9 cellular contexts compared by ENCODE assay signal in the genomic region with DNA sequence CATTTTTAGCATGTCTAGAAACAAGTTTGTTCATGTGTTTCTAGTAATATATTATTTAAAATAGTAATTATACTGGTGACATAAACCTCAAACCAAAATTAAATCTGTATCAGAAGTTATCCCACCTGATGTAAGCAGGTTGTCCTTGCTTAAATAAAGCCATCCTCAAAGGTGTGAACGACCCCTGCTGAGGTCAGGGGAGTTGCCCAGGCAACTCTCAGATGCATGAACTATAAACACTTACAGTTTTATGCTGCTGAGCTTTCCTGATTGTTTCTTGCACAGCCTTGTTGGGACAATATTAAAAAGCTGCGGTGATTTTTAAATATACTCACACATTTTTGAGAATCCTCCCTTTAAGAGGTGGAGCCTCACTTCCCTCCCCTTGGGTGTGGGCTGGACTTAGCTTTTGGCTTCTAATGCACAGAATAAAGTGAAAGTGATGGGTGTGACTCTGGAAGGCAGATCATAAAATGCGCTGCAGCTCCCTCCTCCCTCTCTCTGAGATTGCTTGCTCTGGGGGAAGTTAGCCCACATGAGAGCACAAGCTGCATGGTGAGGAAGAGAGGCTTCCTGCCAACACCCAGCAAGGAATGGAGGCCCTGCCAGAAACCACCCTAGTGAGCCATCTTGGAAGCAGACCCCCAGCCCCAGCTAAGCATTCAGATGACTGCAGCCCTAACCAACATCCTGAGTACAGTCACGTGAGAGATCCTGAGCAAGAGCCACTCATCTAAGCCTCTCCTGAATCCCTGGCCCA.
DNase-seq lines count a peak whose midpoint lies in the region; ATAC-seq, FAIRE-seq and TF ChIP-seq lines count a peak whose summit lies in the region.
"Had no signal": no experiment of that assay in that cellular context is flagged by ENCODE, and none has a peak within 500 bp of the region (broad histone marks: within the 10 kb centered on the region; RNA-seq: fewer than 3 reads in every experiment).

No MANE protein-coding gene starts in this region.

- DNase-seq in GM12891 (ENCODE audit: insufficient read length, low spot score) = peak; percentile 23
- peak; percentile 43 for DNase-seq in HEK293T (ENCODE audit: extremely low spot score)
- DNase-seq in NCI-H146 treated with DMSO at 0.1 percent for 48 hours (lab: John Stamatoyannopoulos, UW; ENCODE audit: unreplicated experiment) = peak; percentile 10
- peak; percentile 43 for DNase-seq in activated CD8-positive, alpha-beta memory T cell treated with anti-CD3 and anti-CD28 coated beads, Interleukin-2, amount 10 ng/mL, durations not matched to agents 7 days and 5 days
- DNase-seq in fibroblast of the aortic adventitia (ENCODE audit: low read depth) = peak; percentile 97
- no peak for DNase-seq in T-helper 9 cell

- H3K4me2 ChIP-seq in skeletal muscle satellite cell (ENCODE audit: low read length) = peak overlapping the region; percentile 76

- no peak overlapping the region for H3K4me3 Mint-ChIP-seq in activated CD8-positive, alpha-beta memory T cell treated with anti-CD3 and anti-CD28 coated beads, Interleukin-2, amount 10 ng/mL, durations not matched to agents 7 days and 5 days

- H3K4me1 Mint-ChIP-seq in activated CD8-positive, alpha-beta memory T cell treated with anti-CD3 and anti-CD28 coated beads, Interleukin-2, amount 10 ng/mL, durations not matched to agents 7 days and 5 days = peaks cover 7% of the 10 kb centered on the region

- H3K36me3 ChIP-seq in skeletal muscle satellite cell (ENCODE audit: insufficient read depth, low read length) = no peaks in the 10 kb centered on the region
- H3K36me3 ChIP-seq: gastrocnemius medialis had no signal

- no peaks in the 10 kb centered on the region for H3K27me3 Mint-ChIP-seq in activated CD8-positive, alpha-beta memory T cell treated with anti-CD3 and anti-CD28 coated beads, Interleukin-2, amount 10 ng/mL, durations not matched to agents 7 days and 5 days

- FAIRE-seq in GM12891 (lab: Jason Lieb, UNC) = peak; percentile 67

- no peaks in the 10 kb centered on the region for H3K27me3 ChIP-seq in skeletal muscle satellite cell (ENCODE audit: control insufficient read depth, insufficient read depth, low read length)
- H3K27me3 ChIP-seq: gastrocnemius medialis had no signal

- H3K36me3 Mint-ChIP-seq in activated CD8-positive, alpha-beta memory T cell treated with anti-CD3 and anti-CD28 coated beads, Interleukin-2, amount 10 ng/mL, durations not matched to agents 7 days and 5 days = no peaks in the 10 kb centered on the region

- POLR2A ChIA-PET in HEK293T (lab: Yijun Ruan, JAX) = interaction anchor here (0.6 to 0.9 kb wide), 3 partner anchors 9 to 153 kb away, joined by 3 to 4 read pairs (median 3); a partner anchor contains a TSS

- H3K9me3 Mint-ChIP-seq in activated CD8-positive, alpha-beta memory T cell treated with anti-CD3 and anti-CD28 coated beads, Interleukin-2, amount 10 ng/mL, durations not matched to agents 7 days and 5 days (ENCODE audit: low read depth) = no peaks in the 10 kb centered on the region

- peaks cover 11% of the 10 kb centered on the region for H3K4me1 ChIP-seq in skeletal muscle satellite cell (ENCODE audit: control insufficient read depth, insufficient read depth, low read length)
- H3K4me1 ChIP-seq: gastrocnemius medialis had no signal

- no peak overlapping the region for H3K27ac Mint-ChIP-seq in activated CD8-positive, alpha-beta memory T cell treated with anti-CD3 and anti-CD28 coated beads, Interleukin-2, amount 10 ng/mL, durations not matched to agents 7 days and 5 days

- CTCF ChIA-PET in HEK293T (lab: Yijun Ruan, JAX) = no interaction called here
- CTCF ChIA-PET in activated CD8-positive, alpha-beta memory T cell treated with anti-CD3 and anti-CD28 coated beads, Interleukin-2, amount 10 ng/mL, durations not matched to agents 7 days and 5 days (lab: Charles Lee) = no interaction called here

- no peak overlapping the region for H3K9ac ChIP-seq in skeletal muscle satellite cell (ENCODE audit: low read depth, low read length)

- H3K4me3 ChIP-seq in fibroblast of the aortic adventitia (ENCODE audit: low read depth, low read length) = peak overlapping the region; percentile 41
- peak overlapping the region; percentile 43 for H3K4me3 ChIP-seq in skeletal muscle satellite cell (ENCODE audit: low read length)
- H3K4me3 ChIP-seq: gastrocnemius medialis had no signal

- no peak for TF ChIP-seq CTCF in fibroblast of the aortic adventitia (IDR thresholded peaks at IDR 0.05; ENCODE audit: insufficient read depth, low read length)

- no peak for TF ChIP-seq POLR2A in GM12891 (IDR thresholded peaks at IDR 0.05; ENCODE audit: low read depth, low read length)

- H3K9me3 ChIP-seq in skeletal muscle satellite cell (replicated peaks; ENCODE audit: low read length) = no peaks in the 10 kb centered on the region
- H3K9me3 ChIP-seq: gastrocnemius medialis had no signal

- peak; percentile 68 for ATAC-seq in activated CD8-positive, alpha-beta memory T cell treated with anti-CD3 and anti-CD28 coated beads, Interleukin-2, amount 10 ng/mL, durations not matched to agents 7 days and 5 days
- no peak for ATAC-seq in HG02678 (IDR thresholded peaks at IDR 0.05; ENCODE audit: unreplicated experiment)

TF ChIP-seq in GM12891, 5 proteins besides CTCF, POLR2A, EP300 and RAD21:
- TF ChIP-seq TAF1 (IDR thresholded peaks at IDR 0.05; ENCODE audit: low read depth, low read length) (no peak), SPI1 (IDR thresholded peaks at IDR 0.05; ENCODE audit: low read depth, low read length) (peak; percentile 24; the same call in 1 of the 2 replicates), POU2F2 (IDR thresholded peaks at IDR 0.05; ENCODE audit: low read depth, low read length) (no peak)

TF ChIP-seq in HEK293T, 16 proteins besides CTCF, POLR2A, EP300 and RAD21:
- TF ChIP-seq FOXM1 (IDR thresholded peaks at IDR 0.05; ENCODE audit: borderline replicate concordance) = no peak
- peak; percentile 40 for TF ChIP-seq L3MBTL2 (conservative IDR thresholded peaks at IDR 0.05)
